In the genomic region with DNA sequence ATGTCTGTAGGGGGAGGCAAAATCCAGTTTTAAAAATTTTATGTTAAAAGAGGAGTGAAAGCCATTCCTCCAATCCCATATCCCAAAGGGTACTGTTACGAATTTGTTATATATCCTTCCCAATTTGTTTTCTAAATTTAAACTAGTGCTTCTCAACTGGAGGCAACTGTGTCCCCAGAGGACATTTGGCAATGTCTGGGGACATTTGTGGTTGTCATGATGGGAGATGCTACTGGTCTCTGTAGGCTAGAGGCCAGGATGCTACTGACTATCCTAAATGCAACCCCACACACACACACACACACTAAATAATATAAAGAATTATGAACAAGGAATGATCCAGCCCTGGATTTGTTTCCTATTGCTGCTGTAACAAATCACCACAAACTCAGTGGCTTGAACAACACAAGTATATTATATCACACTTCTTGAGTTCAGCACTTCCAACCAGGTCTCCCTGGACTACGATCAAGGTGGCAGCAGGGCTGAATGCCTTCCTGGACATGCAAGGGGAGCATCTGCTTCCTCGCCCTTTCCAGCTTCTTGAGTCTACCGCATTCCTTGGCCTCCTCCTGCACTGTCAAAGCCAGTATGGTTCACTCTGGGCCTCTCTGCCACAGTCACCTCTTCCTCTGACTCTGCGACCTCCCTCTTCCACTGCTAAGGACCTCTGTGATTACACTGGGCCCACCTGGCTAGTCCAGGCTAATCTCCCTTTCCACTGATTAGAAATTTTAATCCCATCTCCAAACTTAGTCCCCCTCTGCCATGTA, we compare ENCODE assay signal across 1 cellular context.
TF ChIP-seq lines count a peak whose summit lies in the region.

No MANE protein-coding gene starts in this region.

TF ChIP-seq in A549, 52 proteins besides CTCF, POLR2A, EP300 and RAD21 (continued from another document):
- TF ChIP-seq ZFP36 (IDR thresholded peaks at IDR 0.05; ENCODE audit: borderline replicate concordance, partially characterized antibody) (no peak), BCL3 (IDR thresholded peaks at IDR 0.05) (no peak), NFE2L2 (conservative IDR thresholded peaks at IDR 0.05; ENCODE audit: low read length) (no peak), CHD2 (IDR thresholded peaks at IDR 0.05; ENCODE audit: low read length, partially characterized antibody) (no peak), JUN (IDR thresholded peaks at IDR 0.05) (no peak), HOXB13 (CRISPR knock-in tag; IDR thresholded peaks at IDR 0.05; ENCODE audit: low read depth) (no peak), CBX8 (IDR thresholded peaks at IDR 0.05) (no peak), MAZ (IDR thresholded peaks at IDR 0.05; ENCODE audit: borderline replicate concordance, low read depth, low read length) (no peak), FOSB (CRISPR knock-in tag; IDR thresholded peaks at IDR 0.05) (no peak), CBX2 (IDR thresholded peaks at IDR 0.05; ENCODE audit: borderline replicate concordance, low read depth) (no peak), PHF8 (IDR thresholded peaks at IDR 0.05; ENCODE audit: borderline replicate concordance, low read depth) (no peak), HEYL (CRISPR knock-in tag; IDR thresholded peaks at IDR 0.05) (no peak), EHMT2 (IDR thresholded peaks at IDR 0.05; ENCODE audit: low read depth) (no peak)
- TF ChIP-seq, protein P1, sequence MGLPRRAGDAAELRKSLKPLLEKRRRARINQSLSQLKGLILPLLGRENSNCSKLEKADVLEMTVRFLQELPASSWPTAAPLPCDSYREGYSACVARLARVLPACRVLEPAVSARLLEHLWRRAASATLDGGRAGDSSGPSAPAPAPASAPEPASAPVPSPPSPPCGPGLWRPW (IDR thresholded peaks at IDR 0.05) = no peak
- TF ChIP-seq, protein P2, sequence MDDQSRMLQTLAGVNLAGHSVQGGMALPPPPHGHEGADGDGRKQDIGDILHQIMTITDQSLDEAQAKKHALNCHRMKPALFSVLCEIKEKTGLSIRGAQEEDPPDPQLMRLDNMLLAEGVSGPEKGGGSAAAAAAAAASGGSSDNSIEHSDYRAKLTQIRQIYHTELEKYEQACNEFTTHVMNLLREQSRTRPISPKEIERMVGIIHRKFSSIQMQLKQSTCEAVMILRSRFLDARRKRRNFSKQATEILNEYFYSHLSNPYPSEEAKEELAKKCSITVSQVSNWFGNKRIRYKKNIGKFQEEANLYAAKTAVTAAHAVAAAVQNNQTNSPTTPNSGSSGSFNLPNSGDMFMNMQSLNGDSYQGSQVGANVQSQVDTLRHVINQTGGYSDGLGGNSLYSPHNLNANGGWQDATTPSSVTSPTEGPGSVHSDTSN (IDR thresholded peaks at IDR 0.05) = no peak
